ENCODE assay signal across 28 cellular contexts in the genomic region with DNA sequence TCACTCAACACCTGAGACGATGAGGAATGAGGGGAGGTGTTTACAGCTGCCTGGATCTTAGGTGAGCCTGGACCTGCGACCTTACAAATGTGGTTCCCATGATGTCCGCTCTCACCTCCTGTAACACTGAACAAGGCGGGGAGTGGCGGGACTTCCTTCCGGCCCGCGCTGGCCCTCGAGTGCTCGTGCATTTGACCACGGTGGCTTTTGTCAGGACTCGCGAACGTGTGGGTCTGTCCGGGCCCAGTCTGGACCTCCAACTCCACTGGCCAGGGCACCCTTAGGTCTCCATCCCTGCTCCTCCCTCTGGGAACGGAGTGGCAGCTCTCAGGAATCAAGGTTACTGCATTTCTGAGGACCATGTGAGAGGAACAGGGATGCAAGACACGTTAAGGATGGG.
"Had no signal": no experiment of that assay in that cellular context is flagged by ENCODE, and none has a peak within 500 bp of the region (broad histone marks: within the 10 kb centered on the region; RNA-seq: fewer than 3 reads in every experiment).

No MANE protein-coding gene starts in this region.

- H3K36me3 Mint-ChIP-seq: immature natural killer cell; mesothelial cell of epicardium; naive B cell; natural killer cell; stimulated activated naive B cell treated with anti-CD40 and anti-IgM and Interleukin-4, amounts not matched to agents 10 μg/mL and 1 μg/mL and 100 μg/mL, for 72 hours had no signal

- H3K9me3 ChIP-seq: left lung, lower lobe of right lung, ovary, right atrium auricular region, right lobe of liver, stomach, testis, thyroid gland, transverse colon, upper lobe of left lung, vagina had no signal

- H3K27ac Mint-ChIP-seq: immature natural killer cell; mesothelial cell of epicardium; natural killer cell; progenitor cell of endocrine pancreas; stimulated activated naive B cell treated with anti-CD40 and anti-IgM and Interleukin-4, amounts not matched to agents 10 μg/mL and 1 μg/mL and 100 μg/mL, for 72 hours had no signal

- H3K9me3 Mint-ChIP-seq: natural killer cell had no signal

- H3K36me3 ChIP-seq: left lung, lower lobe of right lung, ovary, right atrium auricular region, right lobe of liver, stomach, thyroid gland, transverse colon, upper lobe of left lung, vagina had no signal

- H3K4me1 Mint-ChIP-seq: immature natural killer cell; naive B cell; natural killer cell; stimulated activated naive B cell treated with anti-CD40 and anti-IgM and Interleukin-4, amounts not matched to agents 10 μg/mL and 1 μg/mL and 100 μg/mL, for 72 hours had no signal

- ATAC-seq: left colon; left lung; lower lobe of right lung; natural killer cell; right lobe of liver; stimulated activated naive B cell treated with anti-CD40 and anti-IgM and Interleukin-4, amounts not matched to agents 10 μg/mL and 1 μg/mL and 100 μg/mL, for 72 hours; stimulated activated naive CD8-positive, alpha-beta T cell treated with anti-CD3 and anti-CD28 coated beads, Interleukin-15, Interleukin-2, amounts not matched to agents 100 U/mL and 50 U/mL, for 24 hours had no signal

- H3K4me3 ChIP-seq: left lung, lower lobe of right lung, ovary, right atrium auricular region, right lobe of liver, stomach, testis, thyroid gland, transverse colon, upper lobe of left lung, vagina had no signal

- H3K4me1 ChIP-seq: left lung, lower lobe of right lung, right atrium auricular region, right lobe of liver, testis, transverse colon, upper lobe of left lung, vagina had no signal

- H3K27ac ChIP-seq: left lung, lower lobe of right lung, ovary, right atrium auricular region, right lobe of liver, stomach, testis, thyroid gland, transverse colon, upper lobe of left lung, vagina had no signal

- DNase-seq: hypothalamus; immature natural killer cell; kidney; left colon; lower lobe of right lung; mammary epithelial cell; mesenchymal stem cell; naive B cell; natural killer cell; ovary; small intestine; stimulated activated CD4-positive, alpha-beta T cell treated with anti-CD3 and anti-CD28 coated beads, Interleukin-1b, Interleukin-23, amount 100 ng/mL, for 48 hours; stimulated activated CD4-positive, alpha-beta T cell treated with anti-CD3 and anti-CD28 coated beads, Interleukin-2, amount 100 ng/mL, for 48 hours; stimulated activated CD4-positive, alpha-beta T cell treated with anti-CD3 and anti-CD28 coated beads, Interleukin-4, amount 100 ng/mL, for 4 hours; stimulated activated CD8-positive, alpha-beta memory T cell treated with anti-CD3 and anti-CD28 coated beads, Interleukin-4, amount 100 ng/mL, for 48 hours; stimulated activated naive B cell treated with anti-CD40 and anti-IgM and Interleukin-4, amounts not matched to agents 10 μg/mL and 1 μg/mL and 100 μg/mL, for 72 hours; stimulated activated naive CD8-positive, alpha-beta T cell treated with anti-CD3 and anti-CD28 coated beads, Interleukin-15, Interleukin-2, amounts not matched to agents 100 U/mL and 50 U/mL, for 24 hours; stomach; testis; thyroid gland; transverse colon; upper lobe of left lung had no signal

- H3K4me3 Mint-ChIP-seq: immature natural killer cell; mesothelial cell of epicardium; naive B cell; natural killer cell; stimulated activated naive B cell treated with anti-CD40 and anti-IgM and Interleukin-4, amounts not matched to agents 10 μg/mL and 1 μg/mL and 100 μg/mL, for 72 hours had no signal

- H3K27me3 ChIP-seq: ovary, right atrium auricular region, right lobe of liver, testis, thyroid gland, transverse colon, upper lobe of left lung, vagina had no signal
